Comparison of ENCODE assay signal across 9 cellular contexts in the genomic region with DNA sequence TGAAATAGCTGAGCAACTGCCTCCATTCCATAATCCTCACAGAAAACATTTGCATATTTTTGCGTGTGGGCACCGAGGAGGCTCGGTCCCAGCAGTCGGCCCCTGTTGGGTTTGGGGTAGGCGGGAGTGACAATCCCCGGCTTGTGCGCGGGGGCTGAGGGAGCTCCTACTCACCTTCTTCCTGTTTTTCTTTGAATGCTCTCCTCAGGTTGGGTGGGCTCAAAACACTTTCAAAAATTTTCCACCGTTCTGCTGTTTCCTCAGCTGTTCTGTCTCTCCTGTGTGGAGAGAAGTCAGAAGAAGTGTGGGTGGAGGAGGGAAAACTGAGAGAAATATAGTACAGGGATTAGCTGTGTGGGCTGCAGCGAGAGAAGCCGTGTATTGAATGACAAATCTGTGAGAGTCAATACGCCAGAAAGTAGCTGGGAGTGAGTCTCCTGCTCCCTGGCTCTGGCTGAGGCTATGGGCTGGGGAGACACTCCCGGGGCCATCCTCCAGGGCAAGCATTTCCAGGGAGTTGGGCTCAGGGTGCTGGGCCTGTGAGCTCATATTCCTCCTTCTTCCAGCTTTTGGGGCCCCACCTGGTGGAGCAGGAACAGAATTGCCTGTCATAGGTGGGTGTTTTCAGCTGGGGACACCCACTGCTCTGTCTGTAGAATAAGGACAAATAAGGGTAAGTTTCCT.
DNase-seq lines count a peak whose midpoint lies in the region; ATAC-seq and TF ChIP-seq lines count a peak whose summit lies in the region.
"Had no signal": no experiment of that assay in that cellular context is flagged by ENCODE, and none has a peak within 500 bp of the region (broad histone marks: within the 10 kb centered on the region; RNA-seq: fewer than 3 reads in every experiment).

No MANE protein-coding gene starts in this region.

- H3K27ac ChIP-seq in Panc1 (ENCODE audit: low read length) (no peak overlapping the region), esophagus squamous epithelium (no peak overlapping the region)
- H3K27ac ChIP-seq: skin epidermis had no signal

- H3K4me1 ChIP-seq in Panc1 (ENCODE audit: control insufficient read depth, insufficient read depth, low read length) (no peaks in the 10 kb centered on the region), esophagus squamous epithelium (no peaks in the 10 kb centered on the region)

- CTCF ChIA-PET in Panc1 (lab: Charles Lee), result interaction anchor here (1.1 kb wide), 1 partner anchor 407 kb away, joined by 3 read pairs; no protein-coding TSS in a partner anchor

- H3K27me3 ChIP-seq in Panc1 (ENCODE audit: control insufficient read depth, insufficient read depth, low read length), result peaks cover 2% of the 10 kb centered on the region; the same call in 1 of the 2 replicates
- H3K27me3 ChIP-seq in esophagus squamous epithelium, result no peaks in the 10 kb centered on the region

- H3K9me3 ChIP-seq in Panc1 (ENCODE audit: control insufficient read depth, insufficient read depth, low read depth, low read length), result no peaks in the 10 kb centered on the region
- H3K9me3 ChIP-seq in esophagus squamous epithelium, result peaks cover 0 to 6% (median 0%) of the 10 kb centered on the region in 3 donors

- peak overlapping the region in 1 of 2 donors; percentile 59 for H3K27ac Mint-ChIP-seq in stimulated activated naive CD8-positive, alpha-beta T cell treated with anti-CD3 and anti-CD28 coated beads, Interleukin-15, amount 100 ng/mL, for 72 hours
- H3K27ac Mint-ChIP-seq in glutamatergic neuron (ENCODE audit: unreplicated experiment), result no peak overlapping the region

- no peaks in the 10 kb centered on the region for H3K36me3 ChIP-seq in Panc1 (ENCODE audit: control insufficient read depth, insufficient read depth, low read length)
- H3K36me3 ChIP-seq in esophagus squamous epithelium, result no peaks in the 10 kb centered on the region

- no TSS peak for BruUV-seq in Panc1 (replicated peaks; lab: Mats Ljungman, UMichigan)

- H3K36me3 Mint-ChIP-seq in glutamatergic neuron (ENCODE audit: unreplicated experiment), result peaks cover 5% of the 10 kb centered on the region

- peak; percentile 52 for ATAC-seq in stimulated activated naive CD8-positive, alpha-beta T cell treated with anti-CD3 and anti-CD28 coated beads, Interleukin-15, Interleukin-2, amounts not matched to agents 100 U/mL and 50 U/mL, for 24 hours
- ATAC-seq in stimulated activated naive CD8-positive, alpha-beta T cell treated with anti-CD3 and anti-CD28 coated beads, Interleukin-15, amount 100 ng/mL, for 72 hours, result no peak
- ATAC-seq in Panc1, result peak; percentile 63
- ATAC-seq in HG03045 (IDR thresholded peaks at IDR 0.05; ENCODE audit: unreplicated experiment), result no peak

- H3K4me3 ChIP-seq in Panc1 (ENCODE audit: low read depth in 2 of 2, low read length in 2 of 2) (no peak overlapping the region), esophagus squamous epithelium (no peak overlapping the region)
- H3K4me3 ChIP-seq: skin epidermis had no signal

- peaks cover 13% of the 10 kb centered on the region for H3K4me1 Mint-ChIP-seq in stimulated activated naive CD8-positive, alpha-beta T cell treated with anti-CD3 and anti-CD28 coated beads, Interleukin-15, amount 100 ng/mL, for 72 hours
- H3K4me1 Mint-ChIP-seq in glutamatergic neuron (ENCODE audit: low read depth, unreplicated experiment), result peaks cover 2% of the 10 kb centered on the region

- intact Hi-C loops in Panc1 (cut with micrococcal nuclease; ENCODE audit: unreplicated experiment) (no loop called here), esophagus squamous epithelium (cut with DNase I) (no loop called here)

- H3K27me3 Mint-ChIP-seq in stimulated activated naive CD8-positive, alpha-beta T cell treated with anti-CD3 and anti-CD28 coated beads, Interleukin-15, amount 100 ng/mL, for 72 hours, result no peaks in the 10 kb centered on the region
- no peaks in the 10 kb centered on the region for H3K27me3 Mint-ChIP-seq in glutamatergic neuron (ENCODE audit: unreplicated experiment)

- TF ChIP-seq CTCF in Panc1 (IDR thresholded peaks at IDR 0.05) (peak; percentile 41), glutamatergic neuron (IDR thresholded peaks at IDR 0.05; ENCODE audit: partially characterized antibody, unreplicated experiment) (no peak), esophagus squamous epithelium (IDR thresholded peaks at IDR 0.05) (no peak)

- DNase-seq in stimulated activated naive CD8-positive, alpha-beta T cell treated with anti-CD3 and anti-CD28 coated beads, Interleukin-15, Interleukin-2, amounts not matched to agents 100 U/mL and 50 U/mL, for 24 hours, result peak; percentile 10
- DNase-seq in stimulated activated naive CD8-positive, alpha-beta T cell treated with anti-CD3 and anti-CD28 coated beads, Interleukin-15, amount 100 ng/mL, for 72 hours, result no peak
- DNase-seq in Panc1 (ENCODE audit: low read depth, low spot score), result no peak
- DNase-seq in glutamatergic neuron, result peak; percentile 25
- DNase-seq in esophagus squamous epithelium (lab: John Stamatoyannopoulos, UW), result no peak
- DNase-seq in activated CD8-positive, alpha-beta memory T cell treated with anti-CD3 and anti-CD28 coated beads, Interleukin-2, amount 50 U/mL, for 4 hours, result no peak
- DNase-seq in NOMO-1 treated with DMSO at 0.1 percent for 48 hours (lab: John Stamatoyannopoulos, UW; ENCODE audit: unreplicated experiment), result no peak

- WGBS in esophagus squamous epithelium, 2 donors, result 68 to 69% methylated on average over 7 to 13 of the region's 13 CpGs

- POLR2A ChIA-PET in Panc1 (lab: Charles Lee), result no interaction called here

- TF ChIP-seq POLR2A in esophagus squamous epithelium (IDR thresholded peaks at IDR 0.05), result no peak

- H3K4me3 Mint-ChIP-seq in stimulated activated naive CD8-positive, alpha-beta T cell treated with anti-CD3 and anti-CD28 coated beads, Interleukin-15, amount 100 ng/mL, for 72 hours, result no peak overlapping the region
- H3K4me3 Mint-ChIP-seq in glutamatergic neuron (ENCODE audit: unreplicated experiment), result no peak overlapping the region

- peaks cover 0 to 4% of the 10 kb centered on the region in 2 donors for H3K9me3 Mint-ChIP-seq in stimulated activated naive CD8-positive, alpha-beta T cell treated with anti-CD3 and anti-CD28 coated beads, Interleukin-15, amount 100 ng/mL, for 72 hours
- H3K9me3 Mint-ChIP-seq in glutamatergic neuron (ENCODE audit: unreplicated experiment), result no peaks in the 10 kb centered on the region

- in situ Hi-C loops in Panc1 (cut with HindIII; ENCODE audit: low pct_unique_long_range_greater_than_20kb, low sequenced_read_pairs), result no loop called here

Comparison
In these comparisons a context has a peak if more than half of its experiments do, and no peak if none do; other contexts are left out.
1. ATAC-seq: peak in stimulated activated naive CD8-positive, alpha-beta T cell treated with anti-CD3 and anti-CD28 coated beads, Interleukin-15, Interleukin-2, amounts not matched to agents 100 U/mL and 50 U/mL, for 24 hours (single experiment) and Panc1 (single experiment); none in stimulated activated naive CD8-positive, alpha-beta T cell treated with anti-CD3 and anti-CD28 coated beads, Interleukin-15, amount 100 ng/mL, for 72 hours (single experiment) and HG03045 (single experiment).
2. DNase-seq: peak in stimulated activated naive CD8-positive, alpha-beta T cell treated with anti-CD3 and anti-CD28 coated beads, Interleukin-15, Interleukin-2, amounts not matched to agents 100 U/mL and 50 U/mL, for 24 hours (single experiment) and glutamatergic neuron (single experiment); none in stimulated activated naive CD8-positive, alpha-beta T cell treated with anti-CD3 and anti-CD28 coated beads, Interleukin-15, amount 100 ng/mL, for 72 hours (0 of 2), Panc1 (single experiment), esophagus squamous epithelium (single experiment), activated CD8-positive, alpha-beta memory T cell treated with anti-CD3 and anti-CD28 coated beads, Interleukin-2, amount 50 U/mL, for 4 hours (single experiment) and NOMO-1 treated with DMSO at 0.1 percent for 48 hours (single experiment).